ENCODE assay signal across 10 cellular contexts in the genomic region with DNA sequence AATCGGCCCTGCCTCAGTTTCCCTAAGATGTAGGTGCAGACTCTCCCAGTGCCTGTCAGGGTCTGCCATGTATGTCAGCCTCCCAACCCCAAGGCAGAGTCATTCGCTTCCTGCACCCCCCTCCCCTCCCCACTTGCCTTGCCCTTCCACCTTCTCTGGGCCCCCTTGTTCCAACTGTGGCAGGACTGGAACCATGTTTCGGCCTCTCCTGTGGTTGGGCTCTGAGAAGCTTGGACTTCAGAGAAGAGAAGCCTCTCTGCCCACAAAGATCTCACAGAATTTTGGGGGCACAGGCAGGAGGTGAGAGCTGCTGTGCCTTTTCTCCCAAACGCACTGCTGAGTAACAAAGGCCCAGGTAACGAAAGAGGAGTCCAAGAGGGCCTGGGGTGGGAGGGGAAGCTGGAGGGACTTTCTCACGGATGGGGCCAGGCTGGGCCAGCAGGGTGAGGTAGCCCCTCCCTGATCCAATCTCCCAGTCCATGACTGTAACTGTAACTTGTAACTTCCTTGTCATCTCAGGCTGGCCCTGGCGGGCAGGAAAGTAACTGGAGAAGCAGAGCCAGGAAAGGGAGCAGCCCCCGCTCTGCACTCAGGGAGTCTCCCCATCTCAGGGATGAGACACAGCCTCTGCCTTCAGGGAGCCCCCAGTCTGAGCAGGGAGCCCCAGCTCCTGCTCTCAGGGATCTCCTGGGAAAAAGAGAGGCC. TPM values are rescaled to one million over a fixed set of nuclear protein-coding genes. Genes with fewer than 3 reads are reported as not detected.
DNase-seq lines count a peak whose midpoint lies in the region; ATAC-seq and TF ChIP-seq lines count a peak whose summit lies in the region.
"Had no signal": no experiment of that assay in that cellular context is flagged by ENCODE, and none has a peak within 500 bp of the region (broad histone marks: within the 10 kb centered on the region; RNA-seq: fewer than 3 reads in every experiment).

No MANE protein-coding gene starts in this region.

- no peaks in the 10 kb centered on the region for H3K79me2 ChIP-seq in parathyroid adenoma

- intact Hi-C loops in breast epithelium (cut with DNase I; ENCODE audit: low total_unique reads) = no loop called here
- intact Hi-C loops in naive thymus-derived CD4-positive, alpha-beta T cell (cut with micrococcal nuclease) = no loop called here

- H3K4me3 Mint-ChIP-seq in naive thymus-derived CD4-positive, alpha-beta T cell = peak overlapping the region in 1 of 10 donors; percentile 62

- no peak overlapping the region for H3K9ac ChIP-seq in parathyroid adenoma

- peaks cover 0 to 7% (median 0%) of the 10 kb centered on the region in 5 donors for H3K36me3 Mint-ChIP-seq in naive thymus-derived CD4-positive, alpha-beta T cell

- TF ChIP-seq POLR2A in breast epithelium (IDR thresholded peaks at IDR 0.05) = no peak

- DNase-seq in KBM-7 (peak; percentile 27), breast epithelium (ENCODE audit: low spot score in 2 of 2) (peak in 1 of 2 donors; percentile 69), medulla oblongata (ENCODE audit: extremely low spot score) (no peak), iPS-NIHi7 (ENCODE audit: extremely low spot score) (no peak)
- DNase-seq in naive thymus-derived CD4-positive, alpha-beta T cell = no peak
- DNase-seq: EL, heart right ventricle, Karpas-422, ovary had no signal

- H3K27ac Mint-ChIP-seq in naive thymus-derived CD4-positive, alpha-beta T cell = no peak overlapping the region

- no peaks in the 10 kb centered on the region for H3K9me3 Mint-ChIP-seq in naive thymus-derived CD4-positive, alpha-beta T cell

- H3K27me3 Mint-ChIP-seq in naive thymus-derived CD4-positive, alpha-beta T cell = peaks cover 50 to 66% (median 64%) of the 10 kb centered on the region in 5 donors

- peak overlapping the region; percentile 61 for H2AFZ ChIP-seq in parathyroid adenoma

- H3K4me1 ChIP-seq in breast epithelium (peaks cover 21 to 43% of the 10 kb centered on the region in 2 donors), parathyroid adenoma (peaks cover 22% of the 10 kb centered on the region)
- peaks cover 5 to 14% of the 10 kb centered on the region in 2 donors for H3K4me1 ChIP-seq in naive thymus-derived CD4-positive, alpha-beta T cell (ENCODE audit: control insufficient read depth in 2 of 2, insufficient read depth in 2 of 2, low read length in 2 of 2)

- H3K27ac ChIP-seq in breast epithelium (peak overlapping the region; percentile 84 to 90), parathyroid adenoma (peak overlapping the region; percentile 85)
- no peak overlapping the region for H3K27ac ChIP-seq in naive thymus-derived CD4-positive, alpha-beta T cell (ENCODE audit: low read depth, low read length)
- H3K27ac ChIP-seq: heart right ventricle, ovary had no signal

- in situ Hi-C loops in KBM-7 (cut with MboI; ENCODE audit: low pct_unique_long_range_greater_than_20kb, low sequenced_read_pairs) = no loop called here

- H3K27me3 ChIP-seq in breast epithelium = no peaks in the 10 kb centered on the region
- H3K27me3 ChIP-seq in parathyroid adenoma (ENCODE audit: control insufficient read depth, insufficient read depth, low read length) = no peaks in the 10 kb centered on the region
- peaks cover 0 to 5% of the 10 kb centered on the region in 2 donors for H3K27me3 ChIP-seq in naive thymus-derived CD4-positive, alpha-beta T cell (ENCODE audit: control insufficient read depth in 2 of 2, insufficient read depth in 2 of 2, low read length in 2 of 2)
- H3K27me3 ChIP-seq: ovary had no signal

- CTCF ChIA-PET in naive thymus-derived CD4-positive, alpha-beta T cell (lab: Charles Lee) = interaction anchor here (1.5 to 1.7 kb wide), 2 partner anchors 13 to 32 kb away, joined by 7 read pairs; no protein-coding TSS in a partner anchor

- H3K4me3 ChIP-seq in breast epithelium (no peak overlapping the region), parathyroid adenoma (ENCODE audit: low read depth, low read length) (no peak overlapping the region)
- H3K4me3 ChIP-seq in naive thymus-derived CD4-positive, alpha-beta T cell (ENCODE audit: low read length) = no peak overlapping the region
- H3K4me3 ChIP-seq: heart right ventricle, ovary had no signal

- H3K36me3 ChIP-seq in breast epithelium (no peaks in the 10 kb centered on the region), parathyroid adenoma (ENCODE audit: control insufficient read depth, insufficient read depth, low read length) (no peaks in the 10 kb centered on the region)
- H3K36me3 ChIP-seq in naive thymus-derived CD4-positive, alpha-beta T cell (ENCODE audit: control insufficient read depth in 2 of 3, insufficient read depth in 3 of 3, low read length in 3 of 3) = no peaks in the 10 kb centered on the region
- H3K36me3 ChIP-seq: heart right ventricle, ovary had no signal

- POLR2A ChIA-PET in naive thymus-derived CD4-positive, alpha-beta T cell (lab: Charles Lee) = interaction anchor here (1.4 kb wide), 1 partner anchor 9 kb away, joined by 3 read pairs; no protein-coding TSS in a partner anchor

- TF ChIP-seq CTCF in breast epithelium (IDR thresholded peaks at IDR 0.05) (peak in 1 of 3 donors; percentile 43), parathyroid adenoma (IDR thresholded peaks at IDR 0.05) (no peak)

- H3K4me1 Mint-ChIP-seq in naive thymus-derived CD4-positive, alpha-beta T cell = peaks cover 18 to 27% (median 25%) of the 10 kb centered on the region in 7 donors

- peak overlapping the region; percentile 15 for H3K4me2 ChIP-seq in parathyroid adenoma (ENCODE audit: low read length)

- H3K9me3 ChIP-seq in breast epithelium = no peaks in the 10 kb centered on the region
- no peaks in the 10 kb centered on the region for H3K9me3 ChIP-seq in parathyroid adenoma (ENCODE audit: control insufficient read depth, low read length)
- H3K9me3 ChIP-seq in naive thymus-derived CD4-positive, alpha-beta T cell (ENCODE audit: control insufficient read depth in 2 of 3, low read length in 3 of 3) = no peaks in the 10 kb centered on the region
- H3K9me3 ChIP-seq: heart right ventricle, ovary had no signal

- no peak for ATAC-seq in naive thymus-derived CD4-positive, alpha-beta T cell
- ATAC-seq: heart right ventricle had no signal

RNA-seq across cellular contexts. Expression of a gene that starts 11.4 kb away (rescaled TPM):
- 10 to 100 TPM in 2 of 3 donors, 1 to 10 TPM in 1; 4.2 to 61.6 (median 28.2) TPM for total RNA-seq in breast epithelium
- total RNA-seq in naive thymus-derived CD4-positive, alpha-beta T cell = 1 to 10 TPM in 4 of 5 experiments, under 1 TPM in 1; 0.38 to 2.5 (median 1.4) TPM
- polyA plus RNA-seq in naive thymus-derived CD4-positive, alpha-beta T cell = 1 to 10 TPM in 1 of 2 donors, under 1 TPM in 1; 0.40 to 1.1 TPM

RNA-seq across cellular contexts. Expression of a gene that starts 16.8 kb away (rescaled TPM):
- total RNA-seq in breast epithelium = 10 to 100 TPM in 2 of 3 donors, 1 to 10 TPM in 1; 9.9 to 28.5 (median 14.9) TPM
- total RNA-seq in naive thymus-derived CD4-positive, alpha-beta T cell = under 1 TPM in 1 of 5 experiments, not detected in 4; 0.05 TPM
- polyA plus RNA-seq in naive thymus-derived CD4-positive, alpha-beta T cell = not detected

RNA-seq across cellular contexts. Expression of a gene that starts 34.3 kb away (rescaled TPM):
- total RNA-seq in breast epithelium = 10 to 100 TPM; 15.5 to 41.3 (median 30.2) TPM
- total RNA-seq in naive thymus-derived CD4-positive, alpha-beta T cell = 10 to 100 TPM; 16.0 to 29.8 (median 29.1) TPM
- polyA plus RNA-seq in naive thymus-derived CD4-positive, alpha-beta T cell = 1 to 10 TPM; 4.4 to 5.1 TPM

RNA-seq across cellular contexts. Expression of a gene that starts 34.6 kb away (rescaled TPM):
- 10 to 100 TPM; 13.6 to 25.2 (median 21.0) TPM for total RNA-seq in breast epithelium
- 10 to 100 TPM; 44.7 to 59.9 (median 53.9) TPM for total RNA-seq in naive thymus-derived CD4-positive, alpha-beta T cell
- polyA plus RNA-seq in naive thymus-derived CD4-positive, alpha-beta T cell = 10 to 100 TPM; 15.3 to 20.6 TPM

RNA-seq across cellular contexts. Expression of a gene that starts 46.9 kb away (rescaled TPM):
- total RNA-seq in breast epithelium = 10 to 100 TPM; 36.6 to 63.9 (median 63.8) TPM
- 10 to 100 TPM; 19.1 to 68.9 (median 47.2) TPM for total RNA-seq in naive thymus-derived CD4-positive, alpha-beta T cell
- polyA plus RNA-seq in naive thymus-derived CD4-positive, alpha-beta T cell = 10 to 100 TPM; 86.3 to 98.0 TPM

Comparison
In these comparisons a context has a peak if more than half of its experiments do, and no peak if none do; other contexts are left out.
1. RNA of a gene that starts 16.8 kb away (total RNA-seq): 9.9 to 28.5 TPM in breast epithelium; 0.05 TPM in naive thymus-derived CD4-positive, alpha-beta T cell; every median in the first group is over 10 times any median in the second.